Comparison of ENCODE assay signal across 1 cellular context in the genomic region with DNA sequence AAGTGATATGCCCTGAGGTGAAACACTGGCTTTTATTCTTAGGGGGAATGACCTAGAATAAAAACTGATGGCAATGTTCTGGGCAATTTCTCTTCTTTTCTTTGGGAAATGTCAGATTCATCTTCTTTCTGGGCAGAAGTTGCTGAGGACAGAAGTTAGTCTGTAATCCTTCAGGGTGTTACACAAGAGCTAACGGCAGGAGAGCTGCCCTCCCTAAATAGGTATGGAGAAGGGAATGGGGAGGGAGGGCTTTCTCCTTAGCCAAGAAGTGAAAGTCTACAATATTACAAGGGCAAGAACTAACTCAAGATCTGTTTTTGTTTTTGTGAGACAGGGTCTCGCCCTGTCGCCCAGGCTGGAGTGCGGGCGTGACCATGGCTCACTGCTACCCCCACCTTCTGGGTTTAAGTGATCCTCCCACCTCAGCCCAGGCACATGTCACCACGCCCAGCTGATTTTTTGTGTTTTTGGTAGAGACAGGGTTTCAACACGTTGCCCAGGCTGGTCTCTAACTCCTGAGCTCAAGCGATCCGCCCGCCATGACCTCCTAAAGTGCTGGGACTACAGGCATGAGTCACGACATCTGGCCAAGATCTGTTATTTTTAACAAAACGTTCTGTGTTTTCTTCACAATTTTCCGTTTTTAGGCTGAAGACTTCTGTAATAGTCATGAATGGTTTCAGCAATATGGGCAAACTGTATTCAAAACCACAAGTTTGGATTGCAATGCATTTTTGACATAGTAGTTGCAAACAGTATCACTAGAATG.
TF ChIP-seq lines count a peak whose summit lies in the region.

No MANE protein-coding gene starts in this region.

TF ChIP-seq in IMR-90, 13 proteins besides CTCF, POLR2A, EP300 and RAD21 (continued from another document):
- TF ChIP-seq, protein P1, sequence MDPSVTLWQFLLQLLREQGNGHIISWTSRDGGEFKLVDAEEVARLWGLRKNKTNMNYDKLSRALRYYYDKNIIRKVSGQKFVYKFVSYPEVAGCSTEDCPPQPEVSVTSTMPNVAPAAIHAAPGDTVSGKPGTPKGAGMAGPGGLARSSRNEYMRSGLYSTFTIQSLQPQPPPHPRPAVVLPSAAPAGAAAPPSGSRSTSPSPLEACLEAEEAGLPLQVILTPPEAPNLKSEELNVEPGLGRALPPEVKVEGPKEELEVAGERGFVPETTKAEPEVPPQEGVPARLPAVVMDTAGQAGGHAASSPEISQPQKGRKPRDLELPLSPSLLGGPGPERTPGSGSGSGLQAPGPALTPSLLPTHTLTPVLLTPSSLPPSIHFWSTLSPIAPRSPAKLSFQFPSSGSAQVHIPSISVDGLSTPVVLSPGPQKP (IDR thresholded peaks at IDR 0.05; ENCODE audit: borderline replicate concordance, low read depth, low read length): no peak
- TF ChIP-seq CHD1 (IDR thresholded peaks at IDR 0.05; ENCODE audit: low read depth, low read length): no peak
- TF ChIP-seq MAZ (IDR thresholded peaks at IDR 0.05; ENCODE audit: borderline replicate concordance, low read depth, low read length): no peak
